Comparison of ENCODE assay signal across 21 cellular contexts in genomic region chr5:167688731-167689130, GRCh38.
DNase-seq lines count a peak whose midpoint lies in the region; ATAC-seq and TF ChIP-seq lines count a peak whose summit lies in the region.
"Had no signal": no experiment of that assay in that cellular context is flagged by ENCODE, and none has a peak within 500 bp of the region (broad histone marks: within the 10 kb centered on the region; RNA-seq: fewer than 3 reads in every experiment).

No MANE protein-coding gene starts in this region.

- H3K27me3 ChIP-seq in PC-3 (ENCODE audit: low read length) = no peaks in the 10 kb centered on the region
- no peaks in the 10 kb centered on the region for H3K27me3 ChIP-seq in endocrine pancreas (ENCODE audit: control insufficient read depth, insufficient read depth, low read length)
- peaks cover 0 to 4% (median 0%) of the 10 kb centered on the region in 45 donors for H3K27me3 ChIP-seq in dorsolateral prefrontal cortex
- H3K27me3 ChIP-seq: gastrocnemius medialis had no signal

- H3K9me3 ChIP-seq in PC-3 (ENCODE audit: low read length) = no peaks in the 10 kb centered on the region
- no peaks in the 10 kb centered on the region for H3K9me3 ChIP-seq in endocrine pancreas (ENCODE audit: control insufficient read depth, low read length)
- H3K9me3 ChIP-seq: gastrocnemius medialis, thoracic aorta had no signal

- ATAC-seq in PC-3 (peak; percentile 62), GM19023 (IDR thresholded peaks at IDR 0.05; ENCODE audit: unreplicated experiment) (no peak)
- ATAC-seq: gastrocnemius medialis; Right ventricle myocardium inferior; stimulated activated memory B cell treated with anti-CD40 and anti-IgM and Interleukin-4, amounts not matched to agents 10 μg/mL and 1 μg/mL and 100 μg/mL, for 72 hours had no signal

- intact Hi-C loops in PC-3 (cut with micrococcal nuclease) = no loop called here
- intact Hi-C loops in dorsolateral prefrontal cortex (cut with DNase I) = no loop called here

- no peaks in the 10 kb centered on the region for H3K79me2 ChIP-seq in PC-3 (ENCODE audit: low read length)

- H3K9me2 ChIP-seq in PC-3 (replicated peaks; ENCODE audit: low read length) = no peaks in the 10 kb centered on the region

- TF ChIP-seq CTCF in PC-3 (conservative IDR thresholded peaks at IDR 0.05; ENCODE audit: low read depth, low read length) (no peak), dorsolateral prefrontal cortex (IDR thresholded peaks at IDR 0.05 in 54 of 56, conservative IDR thresholded peaks at IDR 0.05 in 2 of 56; ENCODE audit: low read depth in 1 of 56, partially characterized antibody in 56 of 56) (no peak)

- H3K36me3 ChIP-seq in PC-3 (ENCODE audit: low read depth, low read length) = no peaks in the 10 kb centered on the region
- H3K36me3 ChIP-seq in endocrine pancreas (ENCODE audit: control insufficient read depth, insufficient read depth, low read length) = no peaks in the 10 kb centered on the region
- H3K36me3 ChIP-seq: gastrocnemius medialis, thoracic aorta had no signal

- no TSS peak for BruUV-seq in PC-3 (replicated peaks; lab: Mats Ljungman, UMichigan)

- H2AFZ ChIP-seq in PC-3 (ENCODE audit: low read length) = 0 out of 2 replicates have a peak overlapping the region, but pooled peaks have one; percentile 40

- H4K20me1 ChIP-seq in PC-3 (ENCODE audit: low read length) = no peaks in the 10 kb centered on the region

- H3K4me2 ChIP-seq in PC-3 (ENCODE audit: low read length) = peak overlapping the region; percentile 47

- POLR2A ChIA-PET in PC-3 (lab: Charles Lee; ENCODE audit: unreplicated experiment) = no interaction called here

- H3K4me1 ChIP-seq in PC-3 (ENCODE audit: insufficient read depth, low read length) (peaks cover 19% of the 10 kb centered on the region), endocrine pancreas (ENCODE audit: control insufficient read depth, insufficient read depth, low read length) (peaks cover 23% of the 10 kb centered on the region)
- H3K4me1 ChIP-seq: gastrocnemius medialis had no signal

- H3F3A ChIP-seq in PC-3 (ENCODE audit: low read length, unreplicated experiment) = no peaks in the 10 kb centered on the region

- CTCF ChIA-PET in PC-3 (lab: Charles Lee) = no interaction called here

- H3K27ac ChIP-seq in PC-3 (ENCODE audit: low read length) = no peak overlapping the region
- H3K27ac ChIP-seq in dorsolateral prefrontal cortex = no peak overlapping the region
- H3K27ac ChIP-seq: gastrocnemius medialis, thoracic aorta had no signal

- DNase-seq in HCEC 1CT (peak; percentile 82), PC-3 (peak; percentile 64), skeletal muscle cell (ENCODE audit: low read depth) (peak; percentile 19), dorsolateral prefrontal cortex (no peak), NCI-H187 (lab: John Stamatoyannopoulos, UW) (no peak)
- DNase-seq: activated CD4-positive, alpha-beta memory T cell treated with anti-CD3 and anti-CD28 coated beads for 36 hours; activated CD4-positive, CD25-positive, alpha-beta regulatory T cell; activated effector memory CD4-positive, alpha-beta T cell treated with anti-CD3 and anti-CD28 coated beads, Interleukin-2, amount 50 U/mL, for 16 hours; CD4-positive, alpha-beta T cell; central memory CD4-positive, alpha-beta T cell; DMS 273 treated with DMSO at 0.1 percent for 48 hours; gastrocnemius medialis; GDM1; small intestine; stimulated activated CD4-positive, alpha-beta T cell treated with anti-CD3 and anti-CD28 coated beads, Interleukin-2, amount 100 ng/mL, for 24 hours had no signal

- H3K4me3 ChIP-seq in PC-3 (ENCODE audit: low read length) (0 out of 2 replicates have a peak overlapping the region, but pooled peaks have one; percentile 3), endocrine pancreas (ENCODE audit: control insufficient read depth, insufficient read depth, low read length) (peak overlapping the region; percentile 3), skeletal muscle cell (ENCODE audit: low read depth, low read length) (no peak overlapping the region), dorsolateral prefrontal cortex (no peak overlapping the region)
- H3K4me3 ChIP-seq: gastrocnemius medialis, lung, thoracic aorta had no signal

- H3K9ac ChIP-seq in PC-3 (ENCODE audit: low read length) (no peak overlapping the region), endocrine pancreas (ENCODE audit: control insufficient read depth, insufficient read depth, low read length) (no peak overlapping the region)

Comparison
In these comparisons a context has a peak if more than half of its experiments do, and no peak if none do; other contexts are left out.
1. DNase-seq: peak in HCEC 1CT (single experiment), PC-3 (single experiment) and skeletal muscle cell (single experiment); none in dorsolateral prefrontal cortex (0 of 10) and NCI-H187 (0 of 2).
2. H3K4me3 ChIP-seq: peak in PC-3 (single experiment) and endocrine pancreas (single experiment); none in skeletal muscle cell (single experiment) and dorsolateral prefrontal cortex (0 of 59).